1 cellular context compared by ENCODE assay signal in genomic region chr14:103551338-103551762, GRCh38.
TF ChIP-seq lines count a peak whose summit lies in the region.

No MANE protein-coding gene starts in this region.

TF ChIP-seq in HepG2, 621 proteins besides CTCF, POLR2A, EP300 and RAD21:
- peak; percentile 45; the same call in 1 of the 2 replicates for TF ChIP-seq ZBTB38 (CRISPR knock-in tag; IDR thresholded peaks at IDR 0.05)
- TF ChIP-seq, protein P1, sequence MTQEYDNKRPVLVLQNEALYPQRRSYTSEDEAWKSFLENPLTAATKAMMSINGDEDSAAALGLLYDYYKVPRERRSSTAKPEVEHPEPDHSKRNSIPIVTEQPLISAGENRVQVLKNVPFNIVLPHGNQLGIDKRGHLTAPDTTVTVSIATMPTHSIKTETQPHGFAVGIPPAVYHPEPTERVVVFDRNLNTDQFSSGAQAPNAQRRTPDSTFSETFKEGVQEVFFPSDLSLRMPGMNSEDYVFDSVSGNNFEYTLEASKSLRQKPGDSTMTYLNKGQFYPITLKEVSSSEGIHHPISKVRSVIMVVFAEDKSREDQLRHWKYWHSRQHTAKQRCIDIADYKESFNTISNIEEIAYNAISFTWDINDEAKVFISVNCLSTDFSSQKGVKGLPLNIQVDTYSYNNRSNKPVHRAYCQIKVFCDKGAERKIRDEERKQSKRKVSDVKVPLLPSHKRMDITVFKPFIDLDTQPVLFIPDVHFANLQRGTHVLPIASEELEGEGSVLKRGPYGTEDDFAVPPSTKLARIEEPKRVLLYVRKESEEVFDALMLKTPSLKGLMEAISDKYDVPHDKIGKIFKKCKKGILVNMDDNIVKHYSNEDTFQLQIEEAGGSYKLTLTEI (CRISPR knock-in tag; conservative IDR thresholded peaks at IDR 0.05), result no peak
TF ChIP-seq in HepG2: peak in this region for 1.
